10 cellular contexts compared by ENCODE assay signal in genomic region chr3:72050771-72051170, GRCh38.
"Had no signal": no experiment of that assay in that cellular context is flagged by ENCODE, and none has a peak within 500 bp of the region (broad histone marks: within the 10 kb centered on the region; RNA-seq: fewer than 3 reads in every experiment).

No MANE protein-coding gene starts in this region.

- DNase-seq: GM23248, GOT3, H7, H9, HCEC 1CT, HFFc6 had no signal

- H3K36me3 ChIP-seq: HAP-1 had no signal

- H3K4me3 ChIP-seq: GM23248, GM23338, HAP-1 had no signal

- FAIRE-seq: H54 had no signal

- H3K9ac ChIP-seq: GM23248 had no signal

- ATAC-seq: GM23338, HCT116 had no signal

- H3K27ac ChIP-seq: GM23248 had no signal

- H2AFZ ChIP-seq: GM23248, GM23338 had no signal

- H3K4me1 ChIP-seq: HAP-1 had no signal

- H3K4me2 ChIP-seq: GM23338 had no signal

- H3K9me3 ChIP-seq: HAP-1 had no signal
